8 cellular contexts compared by ENCODE assay signal in the genomic region with DNA sequence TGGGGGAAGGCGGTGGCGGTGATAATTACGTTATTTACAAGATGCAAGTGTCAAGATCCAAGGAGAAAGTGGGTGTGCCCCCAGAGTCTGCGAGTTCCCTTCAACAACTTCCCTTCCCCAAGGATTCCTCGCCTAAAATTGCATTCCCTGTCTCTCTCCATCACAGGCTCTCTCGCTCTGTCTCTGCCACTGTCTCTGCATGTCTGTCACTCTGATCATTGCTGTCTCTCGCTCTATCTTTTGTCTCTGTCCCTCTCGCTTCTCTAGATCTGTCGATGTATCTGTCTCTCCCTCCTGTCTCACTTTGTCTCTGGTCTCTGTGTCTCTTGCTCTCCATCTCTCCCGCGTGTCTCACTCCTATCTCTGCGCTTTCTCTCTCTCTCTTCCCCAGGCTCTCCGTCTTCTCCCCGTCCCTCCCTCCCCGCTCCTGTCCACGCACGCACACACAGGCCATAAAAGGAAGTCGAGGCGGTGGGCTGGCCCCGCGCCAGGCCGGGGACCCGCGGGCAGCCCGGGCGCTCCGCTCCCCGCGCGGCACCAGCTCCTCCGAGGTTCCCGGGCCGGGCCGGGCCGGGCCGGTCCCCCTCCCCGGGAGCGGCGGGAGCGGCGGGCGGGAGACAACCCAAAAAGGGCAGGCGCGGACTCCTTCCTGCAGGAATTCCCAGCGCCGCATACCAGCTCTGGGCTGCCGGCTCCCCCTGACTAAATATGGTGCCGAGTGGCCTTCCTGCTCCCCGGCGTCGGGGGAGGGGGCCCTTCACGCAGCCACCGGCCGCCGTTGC. TPM values are rescaled to one million over a fixed set of nuclear protein-coding genes. Genes with fewer than 3 reads are reported as not detected.
DNase-seq lines count a peak whose midpoint lies in the region; ATAC-seq and TF ChIP-seq lines count a peak whose summit lies in the region.

No MANE protein-coding gene starts in this region.

- peak overlapping the region; percentile 100 for H3K14ac ChIP-seq in IMR-90 (replicated peaks; ENCODE audit: low read depth, low read length)

- peak overlapping the region; percentile 76 to 95 for H4K8ac ChIP-seq in IMR-90 (ENCODE audit: low read depth in 2 of 2, low read length in 2 of 2)

- H3K79me1 ChIP-seq in IMR-90 (ENCODE audit: low read depth in 1 of 2, low read length in 2 of 2) = no peaks in the 10 kb centered on the region

- peak overlapping the region; percentile 99 for H2BK20ac ChIP-seq in IMR-90 (ENCODE audit: low read depth, low read length)

- dilution Hi-C loops in IMR-90 (cut with HindIII; ENCODE audit: low sequenced_read_pairs, unreplicated experiment) = no loop called here

- CTCF ChIA-PET in IMR-90 (lab: Yijun Ruan, JAX) = interaction anchor here (1.1 kb wide), 1 partner anchor 15 kb away, joined by 4 read pairs; no protein-coding TSS in a partner anchor

- peak overlapping the region; percentile 91 for H3K9ac ChIP-seq in IMR-90 (ENCODE audit: low read depth, low read length)

- H3K4me2 ChIP-seq in IMR-90 (ENCODE audit: low read depth, low read length) = peak overlapping the region; percentile 96

- no peaks in the 10 kb centered on the region for H4K20me1 ChIP-seq in IMR-90 (ENCODE audit: insufficient read depth, low read length)

- H2AK5ac ChIP-seq in IMR-90 (ENCODE audit: low read depth, low read length) = peak overlapping the region; percentile 84

- H3K18ac ChIP-seq in IMR-90 (ENCODE audit: low read depth, low read length) = peak overlapping the region; percentile 99

- peak overlapping the region; percentile 61 for H3K4me3 ChIP-seq in IMR-90 (ENCODE audit: insufficient read depth, low read depth, low read length)
- peak overlapping the region; percentile 35 for H3K4me3 ChIP-seq in ectodermal cell (ENCODE audit: insufficient read depth, low read depth, low read length)
- H3K4me3 ChIP-seq in mucosa of descending colon = no peak overlapping the region

- H4K5ac ChIP-seq in IMR-90 (ENCODE audit: low read depth, low read length) = peak overlapping the region; percentile 92

- peak overlapping the region; percentile 21 for H2AK9ac ChIP-seq in IMR-90 (replicated peaks; ENCODE audit: low read depth, low read length, poor library complexity)

- DNase-seq in AG08395 (ENCODE audit: low spot score) (peak; percentile 61), IMR-90 (peak; percentile 50), mucosa of descending colon (peak in 2 of 3 donors; percentile 31 to 58), SW480 (ENCODE audit: low spot score) (no peak), NAMALWA (ENCODE audit: low spot score) (no peak)
- no peak for DNase-seq in effector CD8-positive, alpha-beta T cell (lab: John Stamatoyannopoulos, UW)

- peak overlapping the region; percentile 45 for H2BK5ac ChIP-seq in IMR-90 (ENCODE audit: low read depth, low read length, poor library complexity, severe bottlenecking)

- peak overlapping the region; percentile 53 for H3K27ac ChIP-seq in IMR-90 (ENCODE audit: insufficient read depth, low read length)
- no peak overlapping the region for H3K27ac ChIP-seq in ectodermal cell (ENCODE audit: insufficient read depth, low read depth, low read length, poor library complexity, severe bottlenecking)

- no peaks in the 10 kb centered on the region for H3K36me3 ChIP-seq in IMR-90 (ENCODE audit: control insufficient read depth, insufficient read depth, low read length)
- H3K36me3 ChIP-seq in ectodermal cell (ENCODE audit: control insufficient read depth, insufficient read depth, low read length) = no peaks in the 10 kb centered on the region
- no peaks in the 10 kb centered on the region for H3K36me3 ChIP-seq in mucosa of descending colon (ENCODE audit: low read depth)

- in situ Hi-C loops in IMR-90 (cut with MboI; ENCODE audit: low sequenced_read_pairs) = no loop called here

- peak overlapping the region; percentile 89 for H3K56ac ChIP-seq in IMR-90 (ENCODE audit: extremely low read depth, insufficient read depth, low read length)

- H2BK15ac ChIP-seq in IMR-90 (ENCODE audit: low read depth, low read length) = peak overlapping the region; percentile 90

- H3K4me1 ChIP-seq in IMR-90 (ENCODE audit: control insufficient read depth, insufficient read depth, low read length) (peaks cover 8% of the 10 kb centered on the region), ectodermal cell (ENCODE audit: control insufficient read depth, insufficient read depth, low read length) (peaks cover 8% of the 10 kb centered on the region), mucosa of descending colon (ENCODE audit: low read depth) (peaks cover 3% of the 10 kb centered on the region)

- no peak for TF ChIP-seq POLR2A in IMR-90 (IDR thresholded peaks at IDR 0.05; ENCODE audit: low read depth, low read length)

- H3K9me3 ChIP-seq in IMR-90 (ENCODE audit: control insufficient read depth, insufficient read depth, low read length) = no peaks in the 10 kb centered on the region
- H3K9me3 ChIP-seq in ectodermal cell (ENCODE audit: control insufficient read depth, low read length) = no peaks in the 10 kb centered on the region
- H3K9me3 ChIP-seq in mucosa of descending colon = no peaks in the 10 kb centered on the region

- TF ChIP-seq CTCF in IMR-90 (conservative IDR thresholded peaks at IDR 0.05; ENCODE audit: low read depth, low read length) (no peak), mucosa of descending colon (IDR thresholded peaks at IDR 0.05) (no peak)

- H2BK120ac ChIP-seq in IMR-90 (ENCODE audit: low read depth, low read length) = peak overlapping the region; percentile 99

- H3K4ac ChIP-seq in IMR-90 (ENCODE audit: low read depth, low read length) = peak overlapping the region; percentile 98

- POLR2A ChIA-PET in IMR-90 (lab: Charles Lee; ENCODE audit: unreplicated experiment) = interaction anchor here (0.6 kb wide), 2 partner anchors 109 to 206 kb away, joined by 3 to 6 read pairs; no protein-coding TSS in a partner anchor

- intact Hi-C loops in IMR-90 (cut with micrococcal nuclease) (no loop called here), mucosa of descending colon (cut with DNase I, micrococcal nuclease) (no loop called here)

- BruUV-seq in IMR-90 (replicated peaks; lab: Mats Ljungman, UMichigan) = no TSS peak

- H3K9me1 ChIP-seq in IMR-90 (ENCODE audit: insufficient read depth, low read length) = no peaks in the 10 kb centered on the region; the same call in 1 of the 2 replicates

- H4K91ac ChIP-seq in IMR-90 (ENCODE audit: insufficient read depth, low read depth, low read length) = peak overlapping the region; percentile 97

- no peak for TF ChIP-seq RAD21 in IMR-90 (IDR thresholded peaks at IDR 0.05; ENCODE audit: low read length)

- H2AFZ ChIP-seq in IMR-90 (replicated peaks; ENCODE audit: low read length, poor library complexity) = peak overlapping the region; percentile 92

- 5% methylated on average over 22 of the region's 55 CpGs; no CpG with 5 or more reads in 1 of the 2 experiments for WGBS in IMR-90 (ENCODE audit: extremely low coverage in 2 of 2, insufficient read length in 1 of 2), 2 experiments
- WGBS in ectodermal cell, 2 experiments = 1% methylated on average over 55 of the region's 55 CpGs

- ATAC-seq in IMR-90 (ENCODE audit: low read depth) (peak; percentile 87), mucosa of descending colon (peak; percentile 40), HG03139 (IDR thresholded peaks at IDR 0.05; ENCODE audit: unreplicated experiment) (no peak)

- peak overlapping the region; percentile 100 for H3K23ac ChIP-seq in IMR-90 (ENCODE audit: low read depth, low read length)

- H3K27me3 ChIP-seq in IMR-90 (ENCODE audit: control insufficient read depth, insufficient read depth, low read length) (peaks cover 30% of the 10 kb centered on the region), ectodermal cell (ENCODE audit: control insufficient read depth, insufficient read depth, low read length, poor library complexity, severe bottlenecking) (peaks cover 58% of the 10 kb centered on the region)

TF ChIP-seq in IMR-90, 13 proteins besides CTCF, POLR2A, EP300 and RAD21 (continues in another document):
- TF ChIP-seq MXI1 (IDR thresholded peaks at IDR 0.05; ENCODE audit: borderline replicate concordance, low read depth, low read length) (no peak), CHD1 (IDR thresholded peaks at IDR 0.05; ENCODE audit: low read depth, low read length) (no peak), NFE2L2 (IDR thresholded peaks at IDR 0.05; ENCODE audit: low read depth, low read length) (no peak), SMC3 (IDR thresholded peaks at IDR 0.05; ENCODE audit: low read depth, low read length) (no peak)
- TF ChIP-seq, protein P1, sequence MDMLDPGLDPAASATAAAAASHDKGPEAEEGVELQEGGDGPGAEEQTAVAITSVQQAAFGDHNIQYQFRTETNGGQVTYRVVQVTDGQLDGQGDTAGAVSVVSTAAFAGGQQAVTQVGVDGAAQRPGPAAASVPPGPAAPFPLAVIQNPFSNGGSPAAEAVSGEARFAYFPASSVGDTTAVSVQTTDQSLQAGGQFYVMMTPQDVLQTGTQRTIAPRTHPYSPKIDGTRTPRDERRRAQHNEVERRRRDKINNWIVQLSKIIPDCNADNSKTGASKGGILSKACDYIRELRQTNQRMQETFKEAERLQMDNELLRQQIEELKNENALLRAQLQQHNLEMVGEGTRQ (IDR thresholded peaks at IDR 0.05; ENCODE audit: low read depth, low read length) = no peak

RNA-seq across cellular contexts. Expression of a gene that starts 1.1 kb away (rescaled TPM):
- total RNA-seq in IMR-90 (2012; rRNA removed) (under 0.01 TPM in 2 replicates), mucosa of descending colon (1,000 to 10,000 TPM in 1 of 3 donors, 100 to 1,000 TPM in 1, 10 to 100 TPM in 1; 98.2 to 5,005 (median 282) TPM)
- 0.03 and 0.12 TPM in 2 replicates for polyA plus RNA-seq in IMR-90 (2012; rRNA removed)
- polyA plus RNA-seq in IMR-90 (2012; cell fraction: cytosol; rRNA removed) = under 0.01 and 0.02 TPM in 2 replicates
- polyA plus RNA-seq in IMR-90 (2012; cell fraction: nucleus; rRNA removed; ENCODE audit: low replicate concordance) = 0.01 and 0.02 TPM in 2 replicates
- polyA plus RNA-seq in ectodermal cell (2013, experiment 1 of 4) = 2.0 TPM
- polyA plus RNA-seq in ectodermal cell (2013, experiment 2 of 4) = 1.2 TPM
- polyA plus RNA-seq in ectodermal cell (2013, experiment 3 of 4) = 0.80 TPM
- 0.97 TPM for polyA plus RNA-seq in ectodermal cell (2013, experiment 4 of 4)

RNA-seq across cellular contexts. Expression of a gene that starts 30.4 kb away (rescaled TPM):
- total RNA-seq in IMR-90 (2012; rRNA removed) = 40.1 and 61.9 TPM in 2 replicates
- 19.8 and 28.8 TPM in 2 replicates for polyA plus RNA-seq in IMR-90 (2012; rRNA removed)
- polyA plus RNA-seq in IMR-90 (2012; cell fraction: cytosol; rRNA removed) = 4.6 and 6.5 TPM in 2 replicates
- 1.9 and 10.9 TPM in 2 replicates for polyA plus RNA-seq in IMR-90 (2012; cell fraction: nucleus; rRNA removed; ENCODE audit: low replicate concordance)
- 40.8 TPM for polyA plus RNA-seq in ectodermal cell (2013, experiment 1 of 4)
- 31.4 TPM for polyA plus RNA-seq in ectodermal cell (2013, experiment 2 of 4)
- polyA plus RNA-seq in ectodermal cell (2013, experiment 3 of 4) = 30.5 TPM
- polyA plus RNA-seq in ectodermal cell (2013, experiment 4 of 4) = 28.4 TPM
- 10 to 100 TPM; 23.2 to 26.8 (median 26.4) TPM for total RNA-seq in mucosa of descending colon

Comparison
In these comparisons a context has a peak if more than half of its experiments do, and no peak if none do; other contexts are left out.
1. DNase-seq: peak in AG08395 (single experiment), IMR-90 (single experiment) and mucosa of descending colon (2 of 3); none in SW480 (single experiment), effector CD8-positive, alpha-beta T cell (single experiment) and NAMALWA (single experiment).
2. RNA of a gene that starts 1.1 kb away (total RNA-seq): 98.2 to 5,005 TPM in mucosa of descending colon; under 0.01 TPM in IMR-90; every median in the first group is over 10 times any median in the second.